ENCODE assay signal across 11 cellular contexts in genomic region chr1:201876148-201876547, GRCh38. TPM values are rescaled to one million over a fixed set of nuclear protein-coding genes. Genes with fewer than 3 reads are reported as not detected.
DNase-seq lines count a peak whose midpoint lies in the region; ATAC-seq, FAIRE-seq and TF ChIP-seq lines count a peak whose summit lies in the region.
"Had no signal": no experiment of that assay in that cellular context is flagged by ENCODE, and none has a peak within 500 bp of the region (broad histone marks: within the 10 kb centered on the region; RNA-seq: fewer than 3 reads in every experiment).

No MANE protein-coding gene starts in this region.

- H3K4me1 Mint-ChIP-seq in HFFc6 (ENCODE audit: low read depth) = peaks cover 11% of the 10 kb centered on the region

- CTCF ChIA-PET in HepG2 (lab: Yijun Ruan, JAX; ENCODE audit: low intra/inter-chr PET ratio, low total read pairs) = no interaction called here

- H4K20me1 ChIP-seq in HepG2 (ENCODE audit: insufficient read depth, low read length) = no peaks in the 10 kb centered on the region; the same call in 1 of the 2 replicates

- intact Hi-C loops in HepG2 (cut with micrococcal nuclease; ENCODE audit: unreplicated experiment) = no loop called here

- peak; percentile 53 for TF ChIP-seq CTCF in AG10803 (conservative IDR thresholded peaks at IDR 0.05; ENCODE audit: low read length)
- TF ChIP-seq CTCF in HFFc6 (IDR thresholded peaks at IDR 0.05) = peak; percentile 74
- peak; percentile 21; the same call in 1 of the 2 replicates for TF ChIP-seq CTCF in HepG2 (CRISPR knock-in tag; IDR thresholded peaks at IDR 0.05)

- DNase-seq in AG10803 (ENCODE audit: low read depth) = no peak
- DNase-seq in HFFc6 = no peak
- DNase-seq in adipocyte (ENCODE audit: low read depth) = peak; percentile 32
- DNase-seq in HepG2 (ENCODE audit: low spot score) = no peak
- no peak for DNase-seq in activated CD4-positive, CD25-positive, alpha-beta regulatory T cell treated with anti-CD3 and anti-CD28 coated beads, Interleukin-2, amount 50 U/mL, for 72 hours
- DNase-seq in H7 = no peak
- DNase-seq in SJCRH30 = no peak
- no peak for DNase-seq in HuH-7 (ENCODE audit: low spot score)
- DNase-seq: activated CD8-positive, alpha-beta memory T cell treated with anti-CD3 and anti-CD28 coated beads for 24 hours; EL; left ventricle myocardium superior had no signal

- peaks cover 4% of the 10 kb centered on the region; the same call in 1 of the 2 replicates for H3K27me3 Mint-ChIP-seq in HFFc6 (ENCODE audit: insufficient read depth)

- no peak for TF ChIP-seq EP300 in HepG2 (IDR thresholded peaks at IDR 0.05; ENCODE audit: low read depth in 2 of 2, low read length in 2 of 2)
- TF ChIP-seq EP300 in HepG2 (CRISPR knock-in tag; IDR thresholded peaks at IDR 0.05; ENCODE audit: borderline replicate concordance) = no peak

- 84% methylated on average over 7 of the region's 7 CpGs for WGBS in HepG2 (ENCODE audit: low lambda C conversion rate)

- no peak overlapping the region for H3K4me2 ChIP-seq in HepG2 (ENCODE audit: low read depth, low read length)

- H3K4me3 ChIP-seq in AG10803 (ENCODE audit: low read length) (no peak overlapping the region), adipocyte (ENCODE audit: low read length) (no peak overlapping the region), HepG2 (replicated peaks in 1 of 3; ENCODE audit: insufficient read depth in 1 of 3, low read depth in 2 of 3, low read length in 3 of 3) (no peak overlapping the region), H7 (ENCODE audit: insufficient read depth, low read depth, low read length) (no peak overlapping the region), SJCRH30 (no peak overlapping the region)

- H2AFZ ChIP-seq in HepG2 (ENCODE audit: low read length) = no peak overlapping the region

- no peaks in the 10 kb centered on the region for H3K4me1 ChIP-seq in adipocyte (ENCODE audit: control insufficient read depth, insufficient read depth, low read length)
- H3K4me1 ChIP-seq in HepG2 (ENCODE audit: insufficient read depth, low read length) = no peaks in the 10 kb centered on the region
- H3K4me1 ChIP-seq in SJCRH30 = peaks cover under 1% of the 10 kb centered on the region; the same call in 1 of the 2 replicates

- in situ Hi-C loops in HepG2 (cut with HindIII; ENCODE audit: extremely low pct_ligation_motif_present, low pct_unique_long_range_greater_than_20kb) = no loop called here

- TSS peak; percentile 6 for BruUV-seq in HepG2 (replicated peaks; lab: Mats Ljungman, UMichigan)

- no peaks in the 10 kb centered on the region for H3K79me2 ChIP-seq in HepG2 (ENCODE audit: insufficient read depth, low read length)

- H3K27ac Mint-ChIP-seq in HFFc6 = no peak overlapping the region

- H3K9me3 Mint-ChIP-seq in HFFc6 = no peaks in the 10 kb centered on the region

- no peak for FAIRE-seq in HepG2 (lab: Jason Lieb, UNC)

- TF ChIP-seq RAD21 in HepG2 (CRISPR knock-in tag; IDR thresholded peaks at IDR 0.05) = no peak

- H3K9me3 ChIP-seq in adipocyte (ENCODE audit: control insufficient read depth, low read length) (no peaks in the 10 kb centered on the region), HepG2 (ENCODE audit: low read length) (no peaks in the 10 kb centered on the region), SJCRH30 (replicated peaks) (no peaks in the 10 kb centered on the region)

- H3K9ac ChIP-seq in adipocyte (ENCODE audit: low read length) (no peak overlapping the region), HepG2 (ENCODE audit: insufficient read depth, low read depth, low read length) (no peak overlapping the region)

- H3K27me3 ChIP-seq in adipocyte (replicated peaks; ENCODE audit: control insufficient read depth, insufficient read depth, low read length) (no peaks in the 10 kb centered on the region), HepG2 (ENCODE audit: control insufficient read depth in 1 of 2, insufficient read depth in 2 of 2, low read length in 2 of 2) (no peaks in the 10 kb centered on the region), H7 (ENCODE audit: control insufficient read depth, insufficient read depth, low read length) (no peaks in the 10 kb centered on the region), SJCRH30 (no peaks in the 10 kb centered on the region)

- no peak for TF ChIP-seq POLR2A in HepG2 (IDR thresholded peaks at IDR 0.05; ENCODE audit: insufficient read depth in 1 of 2, low read depth in 2 of 2, low read length in 2 of 2)

- ATAC-seq in HepG2 = peak; percentile 43
- ATAC-seq: left ventricle myocardium superior had no signal

- H3K27ac ChIP-seq in HepG2 (ENCODE audit: extremely low read length, insufficient read depth, low read length) (no peak overlapping the region), SJCRH30 (no peak overlapping the region)

- no peak overlapping the region for H3K4me3 Mint-ChIP-seq in HFFc6

- POLR2A ChIA-PET in HepG2 (lab: Yijun Ruan, JAX) = no interaction called here

- peaks cover 32% of the 10 kb centered on the region for H3K36me3 Mint-ChIP-seq in HFFc6 (ENCODE audit: low read depth)

- peaks cover 39% of the 10 kb centered on the region for H3K36me3 ChIP-seq in adipocyte (ENCODE audit: control insufficient read depth, insufficient read depth, low read length, severe bottlenecking)
- peaks cover 18 to 42% of the 10 kb centered on the region in 2 experiments; a peak in 4 of 5 replicates for H3K36me3 ChIP-seq in HepG2 (replicated peaks in 1 of 2; ENCODE audit: control insufficient read depth in 1 of 2, insufficient read depth in 2 of 2, low read length in 2 of 2)
- H3K36me3 ChIP-seq in H7 (replicated peaks; ENCODE audit: control insufficient read depth, insufficient read depth, low read length) = peaks cover 32% of the 10 kb centered on the region
- H3K36me3 ChIP-seq in SJCRH30 = peaks cover 69% of the 10 kb centered on the region

TF ChIP-seq in HepG2, 621 proteins besides CTCF, POLR2A, EP300 and RAD21 (continues in another document):
- TF ChIP-seq CHD2 (IDR thresholded peaks at IDR 0.05; ENCODE audit: low read depth, low read length) = no peak

RNA-seq across cellular contexts. Expression of gene SHISA4, which starts 12.6 kb away (rescaled TPM):
- 10 to 100 TPM; 29.8 to 49.6 (median 39.9) TPM for total RNA-seq in HFFc6 (2021; fragmentation: NEBNext Ultra II Directional; extraction: Animal tissue kit (Norgen Biotek cat#: 25700))
- 0.24 and 0.51 TPM in 2 replicates for total RNA-seq in HepG2 (2016; rRNA removed; fragmentation: Illumina TruSeq; extraction: Trizol)
- 0.97 and 1.8 TPM in 2 replicates for total RNA-seq in HepG2 (2016; cell fraction: cytosol; rRNA removed; fragmentation: Illumina TruSeq; extraction: Trizol; ENCODE audit: low read depth)
- total RNA-seq in HepG2 (2016; cell fraction: insoluble cytoplasmic fraction; rRNA removed; fragmentation: Illumina TruSeq; extraction: Trizol) = 0.21 and 0.45 TPM in 2 replicates
- 0.86 and 1.4 TPM in 2 replicates for total RNA-seq in HepG2 (2016; cell fraction: membrane; rRNA removed; fragmentation: Illumina TruSeq; extraction: Trizol)
- 0.44 and 0.47 TPM in 2 replicates for total RNA-seq in HepG2 (2016; cell fraction: nucleus; rRNA removed; fragmentation: Illumina TruSeq; extraction: Trizol)
- polyA plus RNA-seq in HepG2 (2011; rRNA removed) = 1.0 and 1.1 TPM in 2 replicates
- 0.59 and 1.4 TPM in 2 replicates for polyA plus RNA-seq in HepG2 (2011; cell fraction: cytosol; rRNA removed)
- polyA plus RNA-seq in HepG2 (2011; cell fraction: nucleus; rRNA removed) = 0.83 and 1.5 TPM in 2 replicates
- 0.17 TPM in 1 of 2 replicates, not detected in the other for polyA plus RNA-seq in HepG2 (2012)
- polyA plus RNA-seq in HepG2 (2016; cell fraction: cytosol; fragmentation: Illumina TruSeq; extraction: Trizol; ENCODE audit: low read depth) = 2.6 and 3.1 TPM in 2 replicates
- polyA plus RNA-seq in HepG2 (2016; cell fraction: insoluble cytoplasmic fraction; fragmentation: Illumina TruSeq; extraction: Trizol; ENCODE audit: low read depth) = 0.36 and 0.81 TPM in 2 replicates
- polyA plus RNA-seq in HepG2 (2016; cell fraction: membrane; fragmentation: Illumina TruSeq; extraction: Trizol; ENCODE audit: low read depth) = 2.1 and 2.2 TPM in 2 replicates
- 0.72 and 1.3 TPM in 2 replicates for polyA plus RNA-seq in HepG2 (2016; cell fraction: nucleus; fragmentation: Illumina TruSeq; extraction: Trizol; ENCODE audit: insufficient read depth, low read depth)
- polyA minus RNA-seq in HepG2 (2011; rRNA and poly(A)+ RNA removed; ENCODE audit: low replicate concordance) = 1.0 and 5.4 TPM in 2 replicates
- not detected in 2 replicates for polyA minus RNA-seq in HepG2 (2011; cell fraction: cytosol; rRNA and poly(A)+ RNA removed)
- polyA minus RNA-seq in HepG2 (2011; cell fraction: nucleus; rRNA and poly(A)+ RNA removed) = not detected in 2 replicates
- total RNA-seq in H7 (2014; rRNA removed; shearing (Covaris generic)) = 3.7 and 6.1 TPM in 2 replicates
- 3.5 and 3.8 TPM in 2 replicates for total RNA-seq in SJCRH30 (2014; rRNA removed; shearing (Covaris generic))

RNA-seq across cellular contexts. Expression of gene IPO9, which starts 47.2 kb away (rescaled TPM):
- total RNA-seq in HFFc6 (2021; fragmentation: NEBNext Ultra II Directional; extraction: Animal tissue kit (Norgen Biotek cat#: 25700)) = 10 to 100 TPM; 54.1 to 77.8 (median 63.6) TPM
- 34.8 and 54.2 TPM in 2 replicates for total RNA-seq in HepG2 (2016; rRNA removed; fragmentation: Illumina TruSeq; extraction: Trizol)
- total RNA-seq in HepG2 (2016; cell fraction: cytosol; rRNA removed; fragmentation: Illumina TruSeq; extraction: Trizol; ENCODE audit: low read depth) = 2.7 and 3.0 TPM in 2 replicates
- 33.2 and 45.5 TPM in 2 replicates for total RNA-seq in HepG2 (2016; cell fraction: insoluble cytoplasmic fraction; rRNA removed; fragmentation: Illumina TruSeq; extraction: Trizol)
- 17.5 and 18.0 TPM in 2 replicates for total RNA-seq in HepG2 (2016; cell fraction: membrane; rRNA removed; fragmentation: Illumina TruSeq; extraction: Trizol)
- 36.0 and 37.9 TPM in 2 replicates for total RNA-seq in HepG2 (2016; cell fraction: nucleus; rRNA removed; fragmentation: Illumina TruSeq; extraction: Trizol)
- polyA plus RNA-seq in HepG2 (2011; rRNA removed) = 24.6 and 31.0 TPM in 2 replicates
- 13.7 and 14.3 TPM in 2 replicates for polyA plus RNA-seq in HepG2 (2011; cell fraction: cytosol; rRNA removed)
- polyA plus RNA-seq in HepG2 (2011; cell fraction: nucleus; rRNA removed) = 28.0 and 34.2 TPM in 2 replicates
- polyA plus RNA-seq in HepG2 (2012) = 19.5 and 22.2 TPM in 2 replicates
- polyA plus RNA-seq in HepG2 (2016; cell fraction: cytosol; fragmentation: Illumina TruSeq; extraction: Trizol; ENCODE audit: low read depth) = 4.2 and 6.1 TPM in 2 replicates
- 61.7 and 63.3 TPM in 2 replicates for polyA plus RNA-seq in HepG2 (2016; cell fraction: insoluble cytoplasmic fraction; fragmentation: Illumina TruSeq; extraction: Trizol; ENCODE audit: low read depth)
- 15.5 and 18.5 TPM in 2 replicates for polyA plus RNA-seq in HepG2 (2016; cell fraction: membrane; fragmentation: Illumina TruSeq; extraction: Trizol; ENCODE audit: low read depth)
- 63.6 and 67.7 TPM in 2 replicates for polyA plus RNA-seq in HepG2 (2016; cell fraction: nucleus; fragmentation: Illumina TruSeq; extraction: Trizol; ENCODE audit: insufficient read depth, low read depth)
- 39.2 and 117 TPM in 2 replicates for polyA minus RNA-seq in HepG2 (2011; rRNA and poly(A)+ RNA removed; ENCODE audit: low replicate concordance)
- polyA minus RNA-seq in HepG2 (2011; cell fraction: cytosol; rRNA and poly(A)+ RNA removed) = 19.0 and 19.9 TPM in 2 replicates
- 25.9 and 27.0 TPM in 2 replicates for polyA minus RNA-seq in HepG2 (2011; cell fraction: nucleus; rRNA and poly(A)+ RNA removed)
- total RNA-seq in H7 (2014; rRNA removed; shearing (Covaris generic)) = 55.8 and 57.6 TPM in 2 replicates
- total RNA-seq in SJCRH30 (2014; rRNA removed; shearing (Covaris generic)) = 69.8 and 70.4 TPM in 2 replicates

Comparison
In these comparisons a context has a peak if more than half of its experiments do, and no peak if none do; other contexts are left out.
1. CTCF ChIP-seq: peak in every context shown above with its lines; median percentile 74 in HFFc6; 53 in AG10803; 21 in HepG2.